8 cellular contexts compared by ENCODE assay signal in genomic region chr17:12395733-12396354, GRCh38.
A peak's percentile ranks its signal among the peaks of the same experiment; 100 is the strongest.
DNase-seq lines count a peak whose midpoint lies in the region; ATAC-seq and TF ChIP-seq lines count a peak whose summit lies in the region.

No MANE protein-coding gene starts in this region.

- no peak for TF ChIP-seq POLR2A in breast epithelium (IDR thresholded peaks at IDR 0.05)
- TF ChIP-seq POLR2A in ovary (IDR thresholded peaks at IDR 0.05), result no peak

- H2AK5ac ChIP-seq in mesendoderm (ENCODE audit: low read length), result no peak overlapping the region

- no peak for ATAC-seq in stimulated activated naive CD8-positive, alpha-beta T cell treated with anti-CD3 and anti-CD28 coated beads, Interleukin-15, Interleukin-2, amounts not matched to agents 100 U/mL and 50 U/mL, for 24 hours

- no peak for TF ChIP-seq EP300 in ovary (IDR thresholded peaks at IDR 0.05)

- no peak overlapping the region for H2BK5ac ChIP-seq in mesendoderm (ENCODE audit: low read length)

- H3K4me1 ChIP-seq in mesendoderm (ENCODE audit: control insufficient read depth, low read depth, low read length) (no peaks in the 10 kb centered on the region), breast epithelium (no peaks in the 10 kb centered on the region), ovary (ENCODE audit: insufficient read depth) (no peaks in the 10 kb centered on the region)

- H4K8ac ChIP-seq in mesendoderm (ENCODE audit: low read depth, low read length), result no peak overlapping the region

- no peak overlapping the region for H3K4me3 ChIP-seq in GM06990 (replicated peaks; ENCODE audit: low read depth, low read length)
- H3K4me3 ChIP-seq in mesendoderm (ENCODE audit: low read length), result no peak overlapping the region
- H3K4me3 ChIP-seq in breast epithelium, result no peak overlapping the region
- no peak overlapping the region for H3K4me3 ChIP-seq in ovary

- H3K4ac ChIP-seq in mesendoderm (ENCODE audit: low read depth, low read length), result no peak overlapping the region

- H3K27me3 ChIP-seq in GM06990 (replicated peaks; ENCODE audit: control insufficient read depth, insufficient read depth, low read length), result no peaks in the 10 kb centered on the region
- no peaks in the 10 kb centered on the region for H3K27me3 ChIP-seq in mesendoderm (ENCODE audit: insufficient read depth, low read length, poor library complexity)
- H3K27me3 ChIP-seq in breast epithelium, result no peaks in the 10 kb centered on the region
- no peaks in the 10 kb centered on the region for H3K27me3 ChIP-seq in ovary

- H3K4me2 ChIP-seq in mesendoderm (ENCODE audit: low read length), result no peak overlapping the region

- H3K9me3 ChIP-seq in breast epithelium, result no peaks in the 10 kb centered on the region
- H3K9me3 ChIP-seq in ovary, result no peaks in the 10 kb centered on the region

- H3K23ac ChIP-seq in mesendoderm (ENCODE audit: low read length), result no peak overlapping the region

- H3K79me2 ChIP-seq in mesendoderm (ENCODE audit: control insufficient read depth, insufficient read depth, low read length), result no peaks in the 10 kb centered on the region

- H3K9ac ChIP-seq in mesendoderm (ENCODE audit: low read length), result no peak overlapping the region

- H3K79me1 ChIP-seq in mesendoderm (ENCODE audit: low read length), result no peaks in the 10 kb centered on the region

- H4K5ac ChIP-seq in mesendoderm (ENCODE audit: low read length), result no peak overlapping the region

- H2BK120ac ChIP-seq in mesendoderm (ENCODE audit: low read depth, low read length), result no peak overlapping the region

- H2BK15ac ChIP-seq in mesendoderm (replicated peaks; ENCODE audit: low read depth), result no peak overlapping the region

- intact Hi-C loops in breast epithelium (cut with DNase I; ENCODE audit: low total_unique reads) (no loop called here), ovary (cut with DNase I) (no loop called here)

- DNase-seq in GM06990 (ENCODE audit: extremely low read depth, insufficient read length), result no peak
- DNase-seq in HT-29 (ENCODE audit: low spot score), result peak; percentile 55
- peak; percentile 48 for DNase-seq in amniotic epithelial cell (ENCODE audit: low read depth)
- peak; percentile 70 for DNase-seq in mesendoderm
- no peak for DNase-seq in breast epithelium (ENCODE audit: low spot score in 2 of 2)
- no peak for DNase-seq in ovary
- DNase-seq in NCI-H1417 treated with DMSO at 0.1 percent for 48 hours (lab: John Stamatoyannopoulos, UW), result no peak
- no peak for DNase-seq in stimulated activated naive CD8-positive, alpha-beta T cell treated with anti-CD3 and anti-CD28 coated beads, Interleukin-15, Interleukin-2, amounts not matched to agents 100 U/mL and 50 U/mL, for 24 hours

- no peak overlapping the region for H3K27ac ChIP-seq in mesendoderm (ENCODE audit: low read depth, low read length)
- no peak overlapping the region for H3K27ac ChIP-seq in breast epithelium
- no peak overlapping the region for H3K27ac ChIP-seq in ovary

- WGBS in mesendoderm (ENCODE audit: extremely low coverage, insufficient coverage, low lambda C conversion rate), result no CpG with 5 or more reads among the region's 5 CpGs
- 76 to 78% (median 78%) methylated on average over 5 of the region's 5 CpGs for WGBS in ovary, 3 donors

- no peaks in the 10 kb centered on the region for H3K36me3 ChIP-seq in GM06990 (ENCODE audit: control insufficient read depth, insufficient read depth, low read length)
- no peaks in the 10 kb centered on the region for H3K36me3 ChIP-seq in mesendoderm (ENCODE audit: control insufficient read depth, insufficient read depth, low read length)
- H3K36me3 ChIP-seq in breast epithelium, result no peaks in the 10 kb centered on the region
- no peaks in the 10 kb centered on the region for H3K36me3 ChIP-seq in ovary

- peak; percentile 76 for TF ChIP-seq CTCF in GM06990 (IDR thresholded peaks at IDR 0.05; ENCODE audit: insufficient read depth, low read length, poor library complexity, severe bottlenecking)
- no peak for TF ChIP-seq CTCF in breast epithelium (IDR thresholded peaks at IDR 0.05)
- no peak for TF ChIP-seq CTCF in ovary (IDR thresholded peaks at IDR 0.05)

- H3K56ac ChIP-seq in mesendoderm (ENCODE audit: low read length), result no peak overlapping the region

- no peak overlapping the region for H3K18ac ChIP-seq in mesendoderm (ENCODE audit: low read length)

Comparison
In these comparisons a context has a peak if more than half of its experiments do, and no peak if none do; other contexts are left out.
1. DNase-seq: peak in HT-29 (single experiment), amniotic epithelial cell (single experiment) and mesendoderm (single experiment); none in GM06990 (single experiment), breast epithelium (0 of 2), ovary (0 of 5), NCI-H1417 treated with DMSO at 0.1 percent for 48 hours (single experiment) and stimulated activated naive CD8-positive, alpha-beta T cell treated with anti-CD3 and anti-CD28 coated beads, Interleukin-15, Interleukin-2, amounts not matched to agents 100 U/mL and 50 U/mL, for 24 hours (single experiment).